In the genomic region with DNA sequence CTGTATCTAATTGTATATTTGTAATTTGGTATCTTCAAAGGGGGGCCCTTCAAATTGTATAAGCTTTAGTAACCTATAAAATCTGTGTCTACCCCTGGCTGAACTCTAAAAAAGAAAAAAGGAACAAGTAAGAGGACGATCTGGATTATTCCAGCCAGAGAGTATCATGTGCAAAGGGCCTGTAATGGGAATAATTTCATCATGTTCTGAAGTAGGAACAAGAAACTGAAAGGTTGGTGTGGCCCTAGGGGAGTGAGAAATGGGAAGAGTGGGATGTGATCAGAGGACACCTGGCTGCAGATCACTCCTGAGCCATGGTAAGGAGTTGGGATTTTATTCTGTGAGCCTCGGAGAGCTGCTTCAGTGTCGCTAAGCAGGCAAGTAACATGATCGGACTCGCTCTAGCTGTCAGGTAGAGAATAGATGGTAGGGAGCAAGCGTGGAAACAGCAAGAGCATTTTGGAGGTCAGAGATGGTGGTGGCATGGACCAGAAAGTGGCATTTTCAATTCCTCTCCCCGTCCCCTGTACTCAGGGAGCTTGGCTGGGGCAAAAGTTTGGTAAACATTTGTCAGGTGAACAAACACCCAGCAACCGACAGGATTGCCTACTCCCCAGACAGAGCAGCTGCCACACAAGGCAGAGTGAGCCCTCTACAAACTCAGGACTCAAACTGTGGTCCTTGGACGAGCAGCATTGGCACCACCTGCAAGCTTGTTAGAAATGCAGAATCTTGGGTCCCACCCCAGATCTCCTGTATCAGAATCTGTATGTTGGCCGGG, we compare ENCODE assay signal across 1 cellular context.
TF ChIP-seq lines count a peak whose summit lies in the region.

No MANE protein-coding gene starts in this region.

TF ChIP-seq in HepG2, 621 proteins besides CTCF, POLR2A, EP300 and RAD21:
- TF ChIP-seq ZNF543 (CRISPR knock-in tag; IDR thresholded peaks at IDR 0.05) (no peak), CBX2 (IDR thresholded peaks at IDR 0.05; ENCODE audit: low read depth, low read length) (no peak), CBX2 (CRISPR knock-in tag; IDR thresholded peaks at IDR 0.05; ENCODE audit: low read depth) (no peak), ZFP62 (CRISPR knock-in tag; IDR thresholded peaks at IDR 0.05) (no peak), ZFP1 (CRISPR knock-in tag; IDR thresholded peaks at IDR 0.05) (no peak), ZNF225 (CRISPR knock-in tag; IDR thresholded peaks at IDR 0.05) (no peak), ZNF383 (CRISPR knock-in tag; IDR thresholded peaks at IDR 0.05; ENCODE audit: borderline replicate concordance) (no peak), NFE2L2 (IDR thresholded peaks at IDR 0.05; ENCODE audit: low read length) (no peak), SALL1 (CRISPR knock-in tag; IDR thresholded peaks at IDR 0.05) (no peak), ZNF577 (CRISPR knock-in tag; IDR thresholded peaks at IDR 0.05; ENCODE audit: borderline replicate concordance, low read depth) (no peak)
- TF ChIP-seq, protein P1, sequence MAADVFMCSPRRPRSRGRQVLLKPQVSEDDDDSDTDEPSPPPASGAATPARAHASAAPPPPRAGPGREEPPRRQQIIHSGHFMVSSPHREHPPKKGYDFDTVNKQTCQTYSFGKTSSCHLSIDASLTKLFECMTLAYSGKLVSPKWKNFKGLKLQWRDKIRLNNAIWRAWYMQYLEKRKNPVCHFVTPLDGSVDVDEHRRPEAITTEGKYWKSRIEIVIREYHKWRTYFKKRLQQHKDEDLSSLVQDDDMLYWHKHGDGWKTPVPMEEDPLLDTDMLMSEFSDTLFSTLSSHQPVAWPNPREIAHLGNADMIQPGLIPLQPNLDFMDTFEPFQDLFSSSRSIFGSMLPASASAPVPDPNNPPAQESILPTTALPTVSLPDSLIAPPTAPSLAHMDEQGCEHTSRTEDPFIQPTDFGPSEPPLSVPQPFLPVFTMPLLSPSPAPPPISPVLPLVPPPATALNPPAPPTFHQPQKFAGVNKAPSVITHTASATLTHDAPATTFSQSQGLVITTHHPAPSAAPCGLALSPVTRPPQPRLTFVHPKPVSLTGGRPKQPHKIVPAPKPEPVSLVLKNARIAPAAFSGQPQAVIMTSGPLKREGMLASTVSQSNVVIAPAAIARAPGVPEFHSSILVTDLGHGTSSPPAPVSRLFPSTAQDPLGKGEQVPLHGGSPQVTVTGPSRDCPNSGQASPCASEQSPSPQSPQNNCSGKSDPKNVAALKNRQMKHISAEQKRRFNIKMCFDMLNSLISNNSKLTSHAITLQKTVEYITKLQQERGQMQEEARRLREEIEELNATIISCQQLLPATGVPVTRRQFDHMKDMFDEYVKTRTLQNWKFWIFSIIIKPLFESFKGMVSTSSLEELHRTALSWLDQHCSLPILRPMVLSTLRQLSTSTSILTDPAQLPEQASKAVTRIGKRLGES (CRISPR knock-in tag; IDR thresholded peaks at IDR 0.05; ENCODE audit: borderline replicate concordance), result no peak
